ENCODE assay signal across 13 cellular contexts in genomic region chr6:161227004-161227950, GRCh38. TPM values are rescaled to one million over a fixed set of nuclear protein-coding genes. Genes with fewer than 3 reads are reported as not detected.
DNase-seq lines count a peak whose midpoint lies in the region; ATAC-seq and TF ChIP-seq lines count a peak whose summit lies in the region.
"Had no signal": no experiment of that assay in that cellular context is flagged by ENCODE, and none has a peak within 500 bp of the region (broad histone marks: within the 10 kb centered on the region; RNA-seq: fewer than 3 reads in every experiment).

No MANE protein-coding gene starts in this region.

- peak overlapping the region; percentile 95 to 96 for H3K27ac Mint-ChIP-seq in effector memory CD8-positive, alpha-beta T cell
- peak overlapping the region; percentile 3 for H3K27ac Mint-ChIP-seq in neural crest cell (ENCODE audit: unreplicated experiment)

- peak overlapping the region; percentile 72 to 85 for H3K4me3 Mint-ChIP-seq in effector memory CD8-positive, alpha-beta T cell
- no peak overlapping the region for H3K4me3 Mint-ChIP-seq in neural crest cell

- ATAC-seq in GM18511 (IDR thresholded peaks at IDR 0.05; ENCODE audit: unreplicated experiment) (peak; percentile 9), HG02763 (IDR thresholded peaks at IDR 0.05; ENCODE audit: unreplicated experiment) (peak; percentile 9), foreskin keratinocyte (no peak), HG03432 (IDR thresholded peaks at IDR 0.05; ENCODE audit: unreplicated experiment) (no peak)
- peak; percentile 22 for ATAC-seq in effector memory CD8-positive, alpha-beta T cell (replicated peaks)

- no peak for TF ChIP-seq CTCF in neural crest cell (conservative IDR thresholded peaks at IDR 0.05)
- no peak for TF ChIP-seq CTCF in foreskin keratinocyte (conservative IDR thresholded peaks at IDR 0.05)

- H3K27me3 Mint-ChIP-seq in effector memory CD8-positive, alpha-beta T cell = no peaks in the 10 kb centered on the region
- H3K27me3 Mint-ChIP-seq in neural crest cell (ENCODE audit: low read depth) = no peaks in the 10 kb centered on the region
- H3K27me3 Mint-ChIP-seq: naive B cell had no signal

- no peaks in the 10 kb centered on the region for H3K9me3 Mint-ChIP-seq in effector memory CD8-positive, alpha-beta T cell
- H3K9me3 Mint-ChIP-seq in neural crest cell = peaks cover 5% of the 10 kb centered on the region

- peaks cover 13% of the 10 kb centered on the region for H3K36me3 Mint-ChIP-seq in effector memory CD8-positive, alpha-beta T cell (ENCODE audit: insufficient read depth)
- H3K36me3 Mint-ChIP-seq in neural crest cell (ENCODE audit: low read depth) = peaks cover 34% of the 10 kb centered on the region

- peaks cover 7% of the 10 kb centered on the region for H3K4me1 ChIP-seq in foreskin keratinocyte

- no peak for DNase-seq in effector memory CD8-positive, alpha-beta T cell
- DNase-seq in neural crest cell (ENCODE audit: low read depth, low spot score) (no peak), foreskin keratinocyte (no peak)
- DNase-seq in activated CD4-positive, CD25-positive, alpha-beta regulatory T cell (lab: John Stamatoyannopoulos, UW) = no peak
- DNase-seq: activated CD4-positive, alpha-beta T cell treated with anti-CD3 and anti-CD28 coated beads for 4 hours; DMS 273 treated with DMSO at 0.1 percent for 48 hours; naive B cell; NCI-H146; SK-N-SH; small intestine had no signal

- H3K27me3 ChIP-seq in foreskin keratinocyte = no peaks in the 10 kb centered on the region

- H3K27ac ChIP-seq in foreskin keratinocyte = no peak overlapping the region

- H3K4me1 Mint-ChIP-seq in effector memory CD8-positive, alpha-beta T cell (ENCODE audit: low read depth in 2 of 2) = peaks cover 47 to 59% of the 10 kb centered on the region in 2 donors
- H3K4me1 Mint-ChIP-seq in neural crest cell = peaks cover 40% of the 10 kb centered on the region

RNA-seq across cellular contexts. Expression of gene AGPAT4, which starts 46.6 kb away (rescaled TPM):
- 37.6 and 41.3 TPM in 2 replicates for total RNA-seq in neural crest cell
- 3.9 and 5.8 TPM in 2 replicates for total RNA-seq in foreskin keratinocyte
- polyA plus RNA-seq in foreskin keratinocyte = 2.3 and 3.1 TPM in 2 replicates

Comparison
In these comparisons a context has a peak if more than half of its experiments do, and no peak if none do; other contexts are left out.
1. ATAC-seq: peak in GM18511 (single experiment), HG02763 (single experiment) and effector memory CD8-positive, alpha-beta T cell (single experiment); none in foreskin keratinocyte (single experiment) and HG03432 (single experiment).